Comparison of ENCODE assay signal across 19 cellular contexts in the genomic region with DNA sequence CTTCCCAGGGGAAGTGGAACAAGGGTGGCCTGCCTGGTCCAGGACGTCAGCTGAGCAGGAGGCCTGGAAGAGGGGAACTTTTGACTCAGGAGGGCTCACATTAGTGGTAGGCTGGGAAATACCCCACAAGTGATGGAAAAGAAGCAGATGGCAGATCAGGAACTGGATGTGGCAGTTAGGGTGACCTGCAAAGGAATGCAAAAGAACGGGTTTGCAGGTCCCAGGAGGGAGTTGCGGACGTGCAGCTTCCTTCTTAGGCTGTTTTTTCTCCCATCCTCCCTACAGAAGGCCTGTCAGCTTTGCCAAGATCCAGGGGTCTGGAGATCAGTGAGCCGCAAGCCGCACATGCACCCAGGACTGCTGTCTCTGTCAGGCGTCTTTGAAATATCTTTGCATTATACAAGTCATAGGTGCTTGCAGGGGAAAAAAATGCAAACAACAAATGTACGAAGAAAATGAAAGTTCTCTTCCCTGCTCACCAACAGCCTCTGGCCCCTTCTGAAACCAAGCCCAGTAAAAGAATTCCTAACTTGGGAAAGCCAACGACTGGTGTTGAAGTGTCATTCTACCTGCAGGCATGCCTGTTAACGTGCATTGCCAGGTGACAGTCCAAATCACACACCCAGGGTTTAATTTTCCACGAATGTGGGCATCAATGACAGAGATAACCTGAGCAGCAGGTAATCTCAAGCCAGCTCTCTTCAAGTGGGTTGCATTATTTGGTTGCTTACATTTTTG. TPM values are rescaled to one million over a fixed set of nuclear protein-coding genes. Genes with fewer than 3 reads are reported as not detected.
DNase-seq lines count a peak whose midpoint lies in the region; TF ChIP-seq lines count a peak whose summit lies in the region.
"Had no signal": no experiment of that assay in that cellular context is flagged by ENCODE, and none has a peak within 500 bp of the region (broad histone marks: within the 10 kb centered on the region; RNA-seq: fewer than 3 reads in every experiment).

No MANE protein-coding gene starts in this region.

- H3K4me3 ChIP-seq in mammary epithelial cell (replicated peaks in 1 of 3; ENCODE audit: insufficient read depth in 1 of 3, low read depth in 2 of 3, low read length in 3 of 3) = no peak overlapping the region
- H3K4me3 ChIP-seq in neural progenitor cell = no peak overlapping the region
- H3K4me3 ChIP-seq: GM23248, Peyer's patch, SK-N-MC had no signal

- H3K79me2 ChIP-seq in mammary epithelial cell (ENCODE audit: insufficient read depth, low read length) (no peaks in the 10 kb centered on the region), neural progenitor cell (ENCODE audit: low read depth) (no peaks in the 10 kb centered on the region)

- H2AFZ ChIP-seq in mammary epithelial cell (ENCODE audit: low read depth, low read length) = no peak overlapping the region
- H2AFZ ChIP-seq in neural progenitor cell (replicated peaks) = no peak overlapping the region
- H2AFZ ChIP-seq: GM23248 had no signal

- H3K9me3 ChIP-seq in mammary epithelial cell (replicated peaks; ENCODE audit: insufficient read depth, low read length) (no peaks in the 10 kb centered on the region), neural progenitor cell (ENCODE audit: low read depth) (no peaks in the 10 kb centered on the region)
- H3K9me3 ChIP-seq: BE2C, Peyer's patch had no signal

- peaks cover 10% of the 10 kb centered on the region for H3K4me1 ChIP-seq in mammary epithelial cell (ENCODE audit: insufficient read depth, low read length)
- H3K4me1 ChIP-seq in neural progenitor cell = peaks cover 5% of the 10 kb centered on the region
- H3K4me1 ChIP-seq: Peyer's patch had no signal

- peaks cover 39% of the 10 kb centered on the region for H3K4me1 Mint-ChIP-seq in neural progenitor cell
- H3K4me1 Mint-ChIP-seq: activated CD8-positive, alpha-beta memory T cell treated with anti-CD3 and anti-CD28 coated beads, Interleukin-2, amount 10 ng/mL, durations not matched to agents 7 days and 5 days had no signal

- H3K27ac ChIP-seq in mammary epithelial cell (ENCODE audit: insufficient read depth, low read depth, low read length) (no peak overlapping the region), cingulate gyrus (ENCODE audit: low read depth, low read length) (peak overlapping the region; percentile 87), neural progenitor cell (no peak overlapping the region)
- H3K27ac ChIP-seq: GM23248, Peyer's patch, SK-N-MC had no signal

- H3K4me2 ChIP-seq in mammary epithelial cell (ENCODE audit: insufficient read depth, low read depth, low read length) (no peak overlapping the region), neural progenitor cell (no peak overlapping the region)

- in situ Hi-C loops in T47D (cut with HindIII; ENCODE audit: low pct_unique_long_range_greater_than_20kb, low sequenced_read_pairs) (no loop called here), mammary epithelial cell (cut with MboI; ENCODE audit: low sequenced_read_pairs in 2 of 2) (loop anchor here (25.0 kb wide), 2 partner anchors 295 to 520 kb away; no protein-coding TSS in a partner anchor)

- H3K27me3 Mint-ChIP-seq in neural progenitor cell (ENCODE audit: insufficient read depth, low read depth) = peaks cover 17% of the 10 kb centered on the region
- H3K27me3 Mint-ChIP-seq: activated CD8-positive, alpha-beta memory T cell treated with anti-CD3 and anti-CD28 coated beads, Interleukin-2, amount 10 ng/mL, durations not matched to agents 7 days and 5 days had no signal

- TF ChIP-seq CTCF in mammary epithelial cell (conservative IDR thresholded peaks at IDR 0.05 in 1 of 2, IDR thresholded peaks at IDR 0.05 in 1 of 2; ENCODE audit: extremely low read depth in 1 of 2, insufficient read depth in 1 of 2, low read depth in 1 of 2, low read length in 2 of 2) (no peak), neural progenitor cell (IDR thresholded peaks at IDR 0.05) (no peak)

- H3K36me3 ChIP-seq in mammary epithelial cell (ENCODE audit: insufficient read depth, low read length) (no peaks in the 10 kb centered on the region), neural progenitor cell (no peaks in the 10 kb centered on the region)
- H3K36me3 ChIP-seq: BE2C, Peyer's patch had no signal

- no peaks in the 10 kb centered on the region for H3K27me3 ChIP-seq in mammary epithelial cell (ENCODE audit: insufficient read depth, low read length)
- no peaks in the 10 kb centered on the region for H3K27me3 ChIP-seq in neural progenitor cell
- H3K27me3 ChIP-seq: BE2C, Peyer's patch had no signal

- peak overlapping the region; percentile 40 for H3K27ac Mint-ChIP-seq in neural progenitor cell
- H3K27ac Mint-ChIP-seq: activated CD8-positive, alpha-beta memory T cell treated with anti-CD3 and anti-CD28 coated beads, Interleukin-2, amount 10 ng/mL, durations not matched to agents 7 days and 5 days had no signal

- H3K9ac ChIP-seq in mammary epithelial cell (ENCODE audit: insufficient read depth, low read length) = no peak overlapping the region
- no peak overlapping the region for H3K9ac ChIP-seq in neural progenitor cell
- H3K9ac ChIP-seq: GM23248 had no signal

- no peaks in the 10 kb centered on the region for H3F3A ChIP-seq in neural progenitor cell (ENCODE audit: low read depth)

- 62% methylated on average over 11 of the region's 11 CpGs for WGBS in mammary epithelial cell (ENCODE audit: low coverage, missing lambda C conversion rate)

- no peaks in the 10 kb centered on the region for H3K9me3 Mint-ChIP-seq in neural progenitor cell

- DNase-seq in T47D (ENCODE audit: low read depth in 1 of 2, low spot score in 1 of 2) = peak; percentile 92 to 98
- DNase-seq in mammary epithelial cell = no peak
- DNase-seq in neural progenitor cell (ENCODE audit: low spot score) = no peak
- no peak for DNase-seq in COR-L47 (lab: John Stamatoyannopoulos, UW)
- no peak for DNase-seq in pons (ENCODE audit: low spot score)
- no peak for DNase-seq in medulla oblongata (ENCODE audit: extremely low spot score)
- no peak for DNase-seq in epidermal melanocyte (ENCODE audit: insufficient read length, low spot score)
- DNase-seq: activated CD8-positive, alpha-beta memory T cell treated with anti-CD3 and anti-CD28 coated beads, Interleukin-2, amount 10 ng/mL, durations not matched to agents 7 days and 5 days; activated effector memory CD4-positive, alpha-beta T cell treated with Interleukin-2 at 50 U/mL for 16 hours; amniotic stem cell; BE2C; foreskin melanocyte; MM.1S; Peyer's patch; stimulated activated CD4-positive, alpha-beta T cell treated with anti-CD3 and anti-CD28 coated beads, Interleukin-4, amount 100 ng/mL, for 24 hours; T-helper 9 cell had no signal

- dilution Hi-C loops in mammary epithelial cell (cut with HindIII; ENCODE audit: low sequenced_read_pairs) = loop anchor here (25.0 kb wide), 1 partner anchor 520 kb away; no protein-coding TSS in a partner anchor

- no TSS peak for BruUV-seq in mammary epithelial cell (replicated peaks; lab: Mats Ljungman, UMichigan)

- intact Hi-C loops in mammary epithelial cell (cut with micrococcal nuclease) = no loop called here

- CTCF ChIA-PET in mammary epithelial cell (lab: Charles Lee; ENCODE audit: low non-redundant PET) = no interaction called here

- H3K4me3 Mint-ChIP-seq in neural progenitor cell = no peak overlapping the region
- H3K4me3 Mint-ChIP-seq: activated CD8-positive, alpha-beta memory T cell treated with anti-CD3 and anti-CD28 coated beads, Interleukin-2, amount 10 ng/mL, durations not matched to agents 7 days and 5 days had no signal

- H4K20me1 ChIP-seq in mammary epithelial cell (ENCODE audit: insufficient read depth, low read length) (no peaks in the 10 kb centered on the region), neural progenitor cell (ENCODE audit: low read depth) (no peaks in the 10 kb centered on the region)

- H3K36me3 Mint-ChIP-seq in neural progenitor cell = no peaks in the 10 kb centered on the region
- H3K36me3 Mint-ChIP-seq: activated CD8-positive, alpha-beta memory T cell treated with anti-CD3 and anti-CD28 coated beads, Interleukin-2, amount 10 ng/mL, durations not matched to agents 7 days and 5 days had no signal

RNA-seq across cellular contexts. Expression of gene NENF, which starts 34.4 kb away (rescaled TPM):
- total RNA-seq in mammary epithelial cell (10 to 100 TPM; 35.5 to 46.2 TPM), neural progenitor cell (ENCODE audit: low replicate concordance) (6.8 and 8.2 TPM in 2 replicates)
- polyA plus RNA-seq in mammary epithelial cell = 37.5 TPM
- polyA minus RNA-seq in mammary epithelial cell = 8.3 TPM

RNA-seq across cellular contexts. Expression of gene PACC1, which starts 52.4 kb away (rescaled TPM):
- 10 to 100 TPM; 10.2 to 10.7 TPM for total RNA-seq in mammary epithelial cell
- polyA plus RNA-seq in mammary epithelial cell = 9.8 TPM
- 8.5 TPM for polyA minus RNA-seq in mammary epithelial cell
- 16.5 and 21.1 TPM in 2 replicates for total RNA-seq in neural progenitor cell (ENCODE audit: low replicate concordance)

Comparison
In these comparisons a context has a peak if more than half of its experiments do, and no peak if none do; other contexts are left out.
1. DNase-seq: peak in T47D (2 of 2); none in mammary epithelial cell (single experiment), neural progenitor cell (single experiment), COR-L47 (single experiment), pons (single experiment), medulla oblongata (single experiment) and epidermal melanocyte (single experiment).